ENCODE assay signal across 15 cellular contexts in genomic region chr20:2290486-2290885, GRCh38. TPM values are rescaled to one million over a fixed set of nuclear protein-coding genes. Genes with fewer than 3 reads are reported as not detected.
DNase-seq lines count a peak whose midpoint lies in the region; ATAC-seq and TF ChIP-seq lines count a peak whose summit lies in the region.
"Had no signal": no experiment of that assay in that cellular context is flagged by ENCODE, and none has a peak within 500 bp of the region (broad histone marks: within the 10 kb centered on the region; RNA-seq: fewer than 3 reads in every experiment).

No MANE protein-coding gene starts in this region.

- peak overlapping the region; percentile 78 to 96 (median 88) for H3K27ac ChIP-seq in BLaER1 treated with 17β-estradiol and CSF1 and Interleukin-3, amounts not matched to agents 10 nM and 100 nM
- peak overlapping the region in 3 of 4 donors; percentile 66 to 87 (median 87) for H3K27ac ChIP-seq in body of pancreas
- H3K27ac ChIP-seq: A549 had no signal

- TF ChIP-seq POLR2A in body of pancreas (IDR thresholded peaks at IDR 0.05) = no peak

- no peak overlapping the region for H3K4me3 ChIP-seq in BLaER1 treated with 17β-estradiol and CSF1 and Interleukin-3, amounts not matched to agents 10 nM and 100 nM
- no peak overlapping the region for H3K4me3 ChIP-seq in body of pancreas
- H3K4me3 ChIP-seq: A549 had no signal

- no peaks in the 10 kb centered on the region for H3K9me3 ChIP-seq in BLaER1 treated with 17β-estradiol and CSF1 and Interleukin-3, amounts not matched to agents 10 nM and 100 nM (replicated peaks in 1 of 11)
- no peaks in the 10 kb centered on the region for H3K9me3 ChIP-seq in body of pancreas
- H3K9me3 ChIP-seq: A549, BE2C had no signal

- H3K27me3 ChIP-seq in BLaER1 treated with 17β-estradiol and CSF1 and Interleukin-3, amounts not matched to agents 10 nM and 100 nM = no peaks in the 10 kb centered on the region
- H3K27me3 ChIP-seq in body of pancreas = no peaks in the 10 kb centered on the region
- H3K27me3 ChIP-seq: BE2C had no signal

- peak overlapping the region; percentile 78 to 92 (median 84) for H3K4me2 ChIP-seq in BLaER1 treated with 17β-estradiol and CSF1 and Interleukin-3, amounts not matched to agents 10 nM and 100 nM
- H3K4me2 ChIP-seq: A549 had no signal

- DNase-seq in body of pancreas (no peak), mesenteric fat pad (ENCODE audit: low spot score) (peak; percentile 55), NCI-H2107 treated with DMSO at 0.1 percent for 48 hours (lab: John Stamatoyannopoulos, UW; ENCODE audit: unreplicated experiment) (no peak), SW480 (ENCODE audit: low spot score) (no peak), hippocampal formation (lab: John Stamatoyannopoulos, UW) (no peak)
- DNase-seq: BE2C; CD4-positive, CD25-positive, alpha-beta regulatory T cell; DMS53; GF-D8; HCEC 1CT; HFFc6 had no signal

- H3K36me3 Mint-ChIP-seq in stimulated activated memory B cell treated with anti-CD40 and anti-IgM and Interleukin-4, amounts not matched to agents 10 μg/mL and 1 μg/mL and 100 μg/mL, for 72 hours = no peaks in the 10 kb centered on the region
- H3K36me3 Mint-ChIP-seq: CD4-positive, CD25-positive, alpha-beta regulatory T cell had no signal

- WGBS in body of pancreas, 2 donors = 79 to 84% methylated on average over 5 of the region's 5 CpGs

- H3K36me3 ChIP-seq in BLaER1 treated with 17β-estradiol and CSF1 and Interleukin-3, amounts not matched to agents 10 nM and 100 nM = no peaks in the 10 kb centered on the region
- H3K36me3 ChIP-seq in body of pancreas (replicated peaks in 1 of 2; ENCODE audit: insufficient read depth in 1 of 2, low read depth in 2 of 2) = no peaks in the 10 kb centered on the region
- H3K36me3 ChIP-seq: BE2C had no signal

- peaks cover 28% of the 10 kb centered on the region for H3K4me1 Mint-ChIP-seq in stimulated activated memory B cell treated with anti-CD40 and anti-IgM and Interleukin-4, amounts not matched to agents 10 μg/mL and 1 μg/mL and 100 μg/mL, for 72 hours

- no peaks in the 10 kb centered on the region for H4K20me1 ChIP-seq in BLaER1 treated with 17β-estradiol and CSF1 and Interleukin-3, amounts not matched to agents 10 nM and 100 nM

- H3K9ac ChIP-seq in BLaER1 treated with 17β-estradiol and CSF1 and Interleukin-3, amounts not matched to agents 10 nM and 100 nM = peak overlapping the region in 9 of 11 experiments; percentile 66 to 80 (median 76); a peak in 13 of 22 replicates

- no peak overlapping the region for H3K4me3 Mint-ChIP-seq in stimulated activated memory B cell treated with anti-CD40 and anti-IgM and Interleukin-4, amounts not matched to agents 10 μg/mL and 1 μg/mL and 100 μg/mL, for 72 hours
- H3K4me3 Mint-ChIP-seq: CD4-positive, CD25-positive, alpha-beta regulatory T cell; HFFc6 had no signal

- H3K9me3 Mint-ChIP-seq in stimulated activated memory B cell treated with anti-CD40 and anti-IgM and Interleukin-4, amounts not matched to agents 10 μg/mL and 1 μg/mL and 100 μg/mL, for 72 hours = no peaks in the 10 kb centered on the region
- H3K9me3 Mint-ChIP-seq: HFFc6 had no signal

- intact Hi-C loops in body of pancreas (cut with DNase I) = no loop called here

- H3K4me1 ChIP-seq in BLaER1 treated with 17β-estradiol and CSF1 and Interleukin-3, amounts not matched to agents 10 nM and 100 nM = peaks cover 28 to 96% (median 71%) of the 10 kb centered on the region in 10 experiments
- H3K4me1 ChIP-seq in body of pancreas = peaks cover 19% of the 10 kb centered on the region
- H3K4me1 ChIP-seq: A549, BE2C had no signal

- peak overlapping the region; percentile 18 for H3K27ac Mint-ChIP-seq in stimulated activated memory B cell treated with anti-CD40 and anti-IgM and Interleukin-4, amounts not matched to agents 10 μg/mL and 1 μg/mL and 100 μg/mL, for 72 hours
- H3K27ac Mint-ChIP-seq: CD4-positive, CD25-positive, alpha-beta regulatory T cell; HFFc6 had no signal

- H3K27me3 Mint-ChIP-seq in stimulated activated memory B cell treated with anti-CD40 and anti-IgM and Interleukin-4, amounts not matched to agents 10 μg/mL and 1 μg/mL and 100 μg/mL, for 72 hours = no peaks in the 10 kb centered on the region

- no peak for TF ChIP-seq CTCF in body of pancreas (IDR thresholded peaks at IDR 0.05)

- no peak for ATAC-seq in body of pancreas
- ATAC-seq in stimulated activated memory B cell treated with anti-CD40 and anti-IgM and Interleukin-4, amounts not matched to agents 10 μg/mL and 1 μg/mL and 100 μg/mL, for 72 hours = no peak
- ATAC-seq: A549 had no signal

RNA-seq across cellular contexts. Expression of gene TGM3, which starts 5.3 kb away (rescaled TPM):
- total RNA-seq in body of pancreas = under 1 TPM in 1 of 2 donors, not detected in 1; 0.26 TPM
- total RNA-seq in mesenteric fat pad = not detected
- total RNA-seq: CD4-positive, CD25-positive, alpha-beta regulatory T cell; H4 had no signal
